ENCODE assay signal across 8 cellular contexts in the genomic region with DNA sequence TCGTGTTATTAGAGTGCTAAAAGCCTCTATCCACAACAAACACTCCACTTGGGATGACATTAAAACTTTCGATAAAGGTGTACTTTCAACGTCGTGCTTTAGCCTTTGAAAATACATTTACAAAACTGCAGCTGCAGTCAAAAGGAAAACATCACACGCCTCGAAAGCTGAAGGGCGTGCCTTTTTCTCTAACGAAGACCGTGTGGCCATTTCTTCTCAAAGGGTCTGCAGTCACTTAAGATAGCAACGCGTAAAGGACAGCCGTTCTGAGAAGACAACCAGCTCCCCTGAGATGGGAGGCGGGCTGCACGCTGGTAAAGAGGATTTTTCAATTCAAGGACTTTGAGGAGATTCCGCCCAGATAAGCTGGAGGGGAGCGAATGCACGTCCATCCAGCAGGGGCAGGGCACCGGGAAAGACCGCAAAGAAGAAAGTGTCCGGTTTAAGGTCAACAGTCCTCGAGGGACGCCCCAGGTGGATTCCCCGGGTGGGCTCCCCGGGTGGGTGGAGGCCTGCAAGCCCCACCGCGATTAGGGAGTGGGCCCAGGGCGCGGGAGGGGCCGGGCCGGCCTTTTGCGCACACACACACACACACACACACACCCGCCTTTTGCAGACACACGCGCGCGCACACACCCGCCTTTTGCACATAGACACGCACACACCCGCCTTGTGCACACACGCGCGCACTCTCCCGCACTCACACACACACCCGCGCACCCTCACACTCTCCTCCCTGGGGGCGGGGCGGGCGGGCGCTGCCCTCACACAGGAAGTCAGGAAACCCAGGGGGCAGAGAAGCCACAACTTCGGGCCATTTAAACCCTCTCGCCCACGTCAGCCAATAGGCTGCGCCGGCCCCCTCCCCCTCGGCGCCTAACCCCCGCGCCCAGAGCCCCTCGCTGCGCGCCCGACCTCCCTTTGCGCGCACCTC. TPM values are rescaled to one million over a fixed set of nuclear protein-coding genes. Genes with fewer than 3 reads are reported as not detected.
DNase-seq lines count a peak whose midpoint lies in the region; ATAC-seq, FAIRE-seq and TF ChIP-seq lines count a peak whose summit lies in the region.

No MANE protein-coding gene starts in this region.

- H3K79me2 ChIP-seq in OCI-LY3 (ENCODE audit: low read length) = peaks cover 14% of the 10 kb centered on the region

- peaks cover 3% of the 10 kb centered on the region; the same call in 1 of the 2 replicates for H3K36me3 ChIP-seq in BLaER1
- peaks cover 6% of the 10 kb centered on the region for H3K36me3 ChIP-seq in OCI-LY3 (replicated peaks; ENCODE audit: low read depth, low read length)
- no peaks in the 10 kb centered on the region for H3K36me3 ChIP-seq in esophagus squamous epithelium
- no peaks in the 10 kb centered on the region for H3K36me3 ChIP-seq in muscle layer of colon (ENCODE audit: insufficient read depth, low read length)

- H3K4me1 ChIP-seq in BLaER1 (peaks cover 48% of the 10 kb centered on the region), OCI-LY3 (ENCODE audit: low read length) (peaks cover 17% of the 10 kb centered on the region), esophagus squamous epithelium (peaks cover 9 to 46% (median 11%) of the 10 kb centered on the region in 3 donors), muscle layer of colon (ENCODE audit: insufficient read depth, low read length) (peaks cover 12% of the 10 kb centered on the region)

- WGBS in esophagus squamous epithelium, 2 donors = 0 to 1% methylated on average over 14 to 27 of the region's 64 CpGs

- intact Hi-C loops in esophagus squamous epithelium (cut with DNase I) = no loop called here

- H4K20me1 ChIP-seq in BLaER1 (peaks cover 51% of the 10 kb centered on the region), OCI-LY3 (ENCODE audit: insufficient read depth, low read length) (peaks cover 23% of the 10 kb centered on the region; the same call in 1 of the 2 replicates)

- H3K4me2 ChIP-seq in BLaER1 (peak overlapping the region; percentile 81), OCI-LY3 (ENCODE audit: low read length) (peak overlapping the region; percentile 99)

- H3K4me3 ChIP-seq in BLaER1 (peak overlapping the region; percentile 99), OCI-LY3 (ENCODE audit: low read length) (peak overlapping the region; percentile 84), esophagus squamous epithelium (peak overlapping the region; percentile 60 to 92 (median 88)), muscle layer of colon (ENCODE audit: low read depth in 1 of 2, low read length in 2 of 2) (peak overlapping the region; percentile 90 to 92)

- TF ChIP-seq CTCF in OCI-LY3 (IDR thresholded peaks at IDR 0.05; ENCODE audit: low read depth, low read length) (no peak), esophagus squamous epithelium (IDR thresholded peaks at IDR 0.05) (peak in 5 of 6 experiments; percentile 15 to 41 (median 20))

- H3K9me3 ChIP-seq in BLaER1 (peaks cover 7% of the 10 kb centered on the region; the same call in 1 of the 2 replicates), OCI-LY3 (ENCODE audit: insufficient read depth, low read length) (no peaks in the 10 kb centered on the region), esophagus squamous epithelium (no peaks in the 10 kb centered on the region), muscle layer of colon (ENCODE audit: low read length) (no peaks in the 10 kb centered on the region)

- TF ChIP-seq POLR2A in esophagus squamous epithelium (IDR thresholded peaks at IDR 0.05) = no peak

- H2AFZ ChIP-seq in OCI-LY3 (ENCODE audit: low read depth, low read length) = no peak overlapping the region

- peak overlapping the region; percentile 84 for H3K27ac ChIP-seq in BLaER1
- H3K27ac ChIP-seq in OCI-LY3 (ENCODE audit: low read length) = peak overlapping the region; percentile 35; the same call in 1 of the 2 replicates
- H3K27ac ChIP-seq in esophagus squamous epithelium = peak overlapping the region; percentile 88 to 98 (median 96)
- H3K27ac ChIP-seq in muscle layer of colon (ENCODE audit: low read depth, low read length) = peak overlapping the region; percentile 82
- H3K27ac ChIP-seq in substantia nigra (ENCODE audit: low read depth, low read length, poor library complexity, severe bottlenecking) = peak overlapping the region; percentile 84

- DNase-seq in GM19239 (ENCODE audit: insufficient read length, low spot score) = peak; percentile 49
- DNase-seq in activated T-helper 1 cell treated with Interleukin-2 at 50 U/mL for 16 hours (ENCODE audit: low read depth) = peak; percentile 40
- DNase-seq in esophagus squamous epithelium (lab: John Stamatoyannopoulos, UW) = peak; percentile 19
- peak in 42 of 49 donors; percentile 18 to 86 (median 50) for DNase-seq in substantia nigra (lab: John Stamatoyannopoulos, UW)

- H3K27me3 ChIP-seq in BLaER1 = no peaks in the 10 kb centered on the region
- no peaks in the 10 kb centered on the region for H3K27me3 ChIP-seq in OCI-LY3 (ENCODE audit: low read depth, low read length)
- no peaks in the 10 kb centered on the region for H3K27me3 ChIP-seq in esophagus squamous epithelium
- H3K27me3 ChIP-seq in muscle layer of colon (ENCODE audit: control insufficient read depth in 1 of 2, insufficient read depth in 2 of 2, low read length in 2 of 2) = no peaks in the 10 kb centered on the region

- ATAC-seq in HG03378 (IDR thresholded peaks at IDR 0.05; ENCODE audit: unreplicated experiment) = peak; percentile 25

- peak overlapping the region; percentile 90 for H3K9ac ChIP-seq in BLaER1
- peak overlapping the region; percentile 71 for H3K9ac ChIP-seq in OCI-LY3 (ENCODE audit: low read length)
- peak overlapping the region; percentile 69 for H3K9ac ChIP-seq in muscle layer of colon (ENCODE audit: low read length)

- FAIRE-seq in GM19239 (lab: Jason Lieb, UNC) = peak; percentile 76

RNA-seq across cellular contexts. Expression of gene ARHGAP12, which starts 0.8 kb away (rescaled TPM):
- total RNA-seq in esophagus squamous epithelium = 10 to 100 TPM in 3 of 4 donors, 1 to 10 TPM in 1; 8.5 to 31.3 (median 16.9) TPM

Comparison
In these comparisons a context has a peak if more than half of its experiments do, and no peak if none do; other contexts are left out.
1. Peak in every context shown above with its lines: DNase-seq, ATAC-seq, H3K4me3 ChIP-seq and H3K27ac ChIP-seq.
2. H3K27ac ChIP-seq: peak in every context shown above with its lines; median percentile 96 in esophagus squamous epithelium; 84 in BLaER1; 84 in substantia nigra; 82 in muscle layer of colon; 35 in OCI-LY3.